ENCODE assay signal across 15 cellular contexts in the genomic region with DNA sequence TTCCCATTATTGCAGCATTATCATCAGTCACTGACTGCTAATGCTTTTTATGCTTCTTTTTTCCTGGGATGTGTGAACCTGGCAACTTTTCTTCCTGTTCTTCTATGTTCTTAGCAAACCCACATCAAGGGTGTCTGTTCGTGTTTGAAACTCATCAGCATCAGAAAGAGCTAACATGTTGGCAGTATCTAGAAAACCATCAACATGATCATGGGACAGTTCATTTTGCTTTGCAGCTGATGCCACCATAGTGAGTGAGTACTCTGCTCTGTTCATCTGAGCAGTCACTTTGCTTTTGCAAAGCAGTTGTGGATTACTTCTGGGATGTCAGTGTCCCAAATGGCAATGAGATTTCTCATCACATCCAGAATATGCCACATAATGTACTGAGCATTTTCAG. TPM values are rescaled to one million over a fixed set of nuclear protein-coding genes. Genes with fewer than 3 reads are reported as not detected.
A peak's percentile ranks its signal among the peaks of the same experiment; 100 is the strongest.
DNase-seq lines count a peak whose midpoint lies in the region; ATAC-seq and TF ChIP-seq lines count a peak whose summit lies in the region.
"Had no signal": no experiment of that assay in that cellular context is flagged by ENCODE, and none has a peak within 500 bp of the region (broad histone marks: within the 10 kb centered on the region; RNA-seq: fewer than 3 reads in every experiment).

No MANE protein-coding gene starts in this region.

- H3K36me3 Mint-ChIP-seq in activated CD8-positive, alpha-beta T cell treated with anti-CD3 and anti-CD28 coated beads, Interleukin-2, amount 10 ng/mL, durations not matched to agents 7 days and 5 days (ENCODE audit: low read depth): peaks cover 10% of the 10 kb centered on the region
- peaks cover 11% of the 10 kb centered on the region for H3K36me3 Mint-ChIP-seq in activated CD8-positive, alpha-beta T cell treated with anti-CD3 and anti-CD28 coated beads for 36 hours (ENCODE audit: low read depth)

- H3K4me3 Mint-ChIP-seq in activated CD8-positive, alpha-beta T cell treated with anti-CD3 and anti-CD28 coated beads, Interleukin-2, amount 10 ng/mL, durations not matched to agents 7 days and 5 days: no peak overlapping the region
- H3K4me3 Mint-ChIP-seq in activated CD8-positive, alpha-beta T cell treated with anti-CD3 and anti-CD28 coated beads for 36 hours: no peak overlapping the region
- H3K4me3 Mint-ChIP-seq: CD4-positive, CD25-positive, alpha-beta regulatory T cell; IgD-negative memory B cell had no signal

- no peaks in the 10 kb centered on the region for H3K27me3 ChIP-seq in psoas muscle (ENCODE audit: insufficient read depth in 3 of 3, low read length in 2 of 3)
- no peaks in the 10 kb centered on the region for H3K27me3 ChIP-seq in tibial artery
- H3K27me3 ChIP-seq: BLaER1 treated with 17β-estradiol and CSF1 and Interleukin-3, amounts not matched to agents 10 nM and 100 nM had no signal

- H3K27me3 Mint-ChIP-seq in activated CD8-positive, alpha-beta T cell treated with anti-CD3 and anti-CD28 coated beads, Interleukin-2, amount 10 ng/mL, durations not matched to agents 7 days and 5 days (ENCODE audit: low read depth): no peaks in the 10 kb centered on the region
- H3K27me3 Mint-ChIP-seq in activated CD8-positive, alpha-beta T cell treated with anti-CD3 and anti-CD28 coated beads for 36 hours: no peaks in the 10 kb centered on the region
- H3K27me3 Mint-ChIP-seq: CD4-positive, CD25-positive, alpha-beta regulatory T cell had no signal

- H3K4me1 Mint-ChIP-seq in activated CD8-positive, alpha-beta T cell treated with anti-CD3 and anti-CD28 coated beads, Interleukin-2, amount 10 ng/mL, durations not matched to agents 7 days and 5 days (ENCODE audit: low read depth): peaks cover 19% of the 10 kb centered on the region
- peaks cover 21% of the 10 kb centered on the region for H3K4me1 Mint-ChIP-seq in activated CD8-positive, alpha-beta T cell treated with anti-CD3 and anti-CD28 coated beads for 36 hours (ENCODE audit: low read depth)

- intact Hi-C loops in activated CD8-positive, alpha-beta T cell treated with anti-CD3 and anti-CD28 coated beads for 36 hours (cut with micrococcal nuclease): no loop called here
- intact Hi-C loops in psoas muscle (cut with DNase I): no loop called here
- intact Hi-C loops in tibial artery (cut with DNase I; ENCODE audit: low total_unique reads): no loop called here

- peaks cover 73% of the 10 kb centered on the region for H3K4me1 ChIP-seq in psoas muscle
- H3K4me1 ChIP-seq in tibial artery: peaks cover 0 to 34% (median 10%) of the 10 kb centered on the region in 4 donors

- no peak for ATAC-seq in activated CD8-positive, alpha-beta T cell treated with anti-CD3 and anti-CD28 coated beads, Interleukin-2, amount 10 ng/mL, durations not matched to agents 7 days and 5 days
- ATAC-seq in activated CD8-positive, alpha-beta T cell treated with anti-CD3 and anti-CD28 coated beads for 36 hours: no peak
- ATAC-seq in psoas muscle (peak in 1 of 4 donors; percentile 7), GM21737 (IDR thresholded peaks at IDR 0.05; ENCODE audit: unreplicated experiment) (no peak)

- TF ChIP-seq CTCF in activated CD8-positive, alpha-beta T cell treated with anti-CD3 and anti-CD28 coated beads for 36 hours (IDR thresholded peaks at IDR 0.05): no peak
- TF ChIP-seq CTCF in psoas muscle (IDR thresholded peaks at IDR 0.05) (no peak), tibial artery (IDR thresholded peaks at IDR 0.05) (no peak)

- no peak overlapping the region for H3K4me3 ChIP-seq in Jurkat, Clone E6-1 (ENCODE audit: low read length)
- H3K4me3 ChIP-seq in psoas muscle: no peak overlapping the region
- H3K4me3 ChIP-seq in tibial artery: no peak overlapping the region
- H3K4me3 ChIP-seq: BLaER1 treated with 17β-estradiol and CSF1 and Interleukin-3, amounts not matched to agents 10 nM and 100 nM; HAP-1 had no signal

- H3K36me3 ChIP-seq in psoas muscle (ENCODE audit: insufficient read depth in 1 of 2, low read depth in 1 of 2): peaks cover 9 to 37% of the 10 kb centered on the region in 2 donors
- peaks cover 20 to 27% (median 20%) of the 10 kb centered on the region in 3 donors for H3K36me3 ChIP-seq in tibial artery

- H3K27ac ChIP-seq in psoas muscle: peak overlapping the region; percentile 82
- no peak overlapping the region for H3K27ac ChIP-seq in tibial artery
- H3K27ac ChIP-seq: BLaER1 treated with 17β-estradiol and CSF1 and Interleukin-3, amounts not matched to agents 10 nM and 100 nM had no signal

- no peaks in the 10 kb centered on the region for H3K9me3 Mint-ChIP-seq in activated CD8-positive, alpha-beta T cell treated with anti-CD3 and anti-CD28 coated beads, Interleukin-2, amount 10 ng/mL, durations not matched to agents 7 days and 5 days (ENCODE audit: insufficient read depth)
- H3K9me3 Mint-ChIP-seq in activated CD8-positive, alpha-beta T cell treated with anti-CD3 and anti-CD28 coated beads for 36 hours: no peaks in the 10 kb centered on the region
- H3K9me3 Mint-ChIP-seq: CD4-positive, CD25-positive, alpha-beta regulatory T cell; IgD-negative memory B cell had no signal

- peak overlapping the region; percentile 31 for H3K27ac Mint-ChIP-seq in activated CD8-positive, alpha-beta T cell treated with anti-CD3 and anti-CD28 coated beads, Interleukin-2, amount 10 ng/mL, durations not matched to agents 7 days and 5 days
- H3K27ac Mint-ChIP-seq in activated CD8-positive, alpha-beta T cell treated with anti-CD3 and anti-CD28 coated beads for 36 hours: no peak overlapping the region
- H3K27ac Mint-ChIP-seq: CD4-positive, CD25-positive, alpha-beta regulatory T cell; IgD-negative memory B cell had no signal

- H3K9me3 ChIP-seq in psoas muscle: no peaks in the 10 kb centered on the region
- H3K9me3 ChIP-seq in tibial artery: no peaks in the 10 kb centered on the region
- H3K9me3 ChIP-seq: BLaER1 treated with 17β-estradiol and CSF1 and Interleukin-3, amounts not matched to agents 10 nM and 100 nM; HAP-1 had no signal

- no peak for DNase-seq in activated CD8-positive, alpha-beta T cell treated with anti-CD3 and anti-CD28 coated beads, Interleukin-2, amount 10 ng/mL, durations not matched to agents 7 days and 5 days
- no peak for DNase-seq in activated CD8-positive, alpha-beta T cell treated with anti-CD3 and anti-CD28 coated beads for 36 hours
- DNase-seq in Jurkat, Clone E6-1 (ENCODE audit: low read depth, low spot score): peak; percentile 42
- DNase-seq in psoas muscle: no peak
- DNase-seq in tibial artery: no peak
- DNase-seq in activated effector memory CD4-positive, alpha-beta T cell treated with Interleukin-2 at 50 U/mL for 16 hours: no peak
- DNase-seq: ACHN; CD4-positive, CD25-positive, alpha-beta regulatory T cell; DMS153; DMS79 treated with DMSO at 0.1 percent for 48 hours; GDM1 had no signal

- POLR2A ChIA-PET in activated CD8-positive, alpha-beta T cell treated with anti-CD3 and anti-CD28 coated beads, Interleukin-2, amount 10 ng/mL, durations not matched to agents 7 days and 5 days (lab: Charles Lee): no interaction called here
- POLR2A ChIA-PET in activated CD8-positive, alpha-beta T cell treated with anti-CD3 and anti-CD28 coated beads for 36 hours (lab: Charles Lee): interaction anchor here (0.7 kb wide), 1 partner anchor 764 kb away, joined by 3 read pairs; no protein-coding TSS in a partner anchor

- CTCF ChIA-PET in activated CD8-positive, alpha-beta T cell treated with anti-CD3 and anti-CD28 coated beads, Interleukin-2, amount 10 ng/mL, durations not matched to agents 7 days and 5 days (lab: Charles Lee): interaction anchor here (3.2 kb wide), 1 partner anchor 11 kb away, joined by 18 read pairs; no protein-coding TSS in a partner anchor
- CTCF ChIA-PET in activated CD8-positive, alpha-beta T cell treated with anti-CD3 and anti-CD28 coated beads for 36 hours (lab: Charles Lee): interaction anchor here (0.8 to 2.0 kb wide), 2 partner anchors 10 to 43 kb away, joined by 3 to 6 read pairs; no protein-coding TSS in a partner anchor

- WGBS in psoas muscle, 3 donors: 73 to 76% (median 75%) methylated on average over 1 of the region's 1 CpG

RNA-seq across cellular contexts. Expression of a gene that starts 5.9 kb away (rescaled TPM):
- 10 to 100 TPM; 18.2 to 20.5 TPM for total RNA-seq in activated CD8-positive, alpha-beta T cell treated with anti-CD3 and anti-CD28 coated beads, Interleukin-2, amount 10 ng/mL, durations not matched to agents 7 days and 5 days
- 10 to 100 TPM; 18.2 to 19.9 TPM for total RNA-seq in activated CD8-positive, alpha-beta T cell treated with anti-CD3 and anti-CD28 coated beads for 36 hours
- polyA plus RNA-seq in Jurkat, Clone E6-1 (2012; ENCODE audit: insufficient read depth, insufficient read length): 24.7 TPM
- total RNA-seq in psoas muscle: 10 to 100 TPM; 23.5 to 53.3 (median 43.3) TPM
- polyA plus RNA-seq in psoas muscle: 100 to 1,000 TPM in 1 of 3 donors, 10 to 100 TPM in 2; 33.4 to 108 (median 76.9) TPM

RNA-seq across cellular contexts. Expression of a gene that starts 6.1 kb away (rescaled TPM):
- total RNA-seq in activated CD8-positive, alpha-beta T cell treated with anti-CD3 and anti-CD28 coated beads, Interleukin-2, amount 10 ng/mL, durations not matched to agents 7 days and 5 days: 10 to 100 TPM; 68.2 to 69.1 TPM
- total RNA-seq in activated CD8-positive, alpha-beta T cell treated with anti-CD3 and anti-CD28 coated beads for 36 hours: 10 to 100 TPM; 37.0 to 38.8 TPM
- polyA plus RNA-seq in Jurkat, Clone E6-1 (2012; ENCODE audit: insufficient read depth, insufficient read length): 15.0 TPM
- total RNA-seq in psoas muscle: 10 to 100 TPM in 2 of 4 donors, 1 to 10 TPM in 2; 5.4 to 15.5 (median 9.0) TPM
- polyA plus RNA-seq in psoas muscle: 10 to 100 TPM in 2 of 3 donors, 1 to 10 TPM in 1; 8.2 to 24.4 (median 11.9) TPM
